ENCODE assay signal across 8 cellular contexts in the genomic region with DNA sequence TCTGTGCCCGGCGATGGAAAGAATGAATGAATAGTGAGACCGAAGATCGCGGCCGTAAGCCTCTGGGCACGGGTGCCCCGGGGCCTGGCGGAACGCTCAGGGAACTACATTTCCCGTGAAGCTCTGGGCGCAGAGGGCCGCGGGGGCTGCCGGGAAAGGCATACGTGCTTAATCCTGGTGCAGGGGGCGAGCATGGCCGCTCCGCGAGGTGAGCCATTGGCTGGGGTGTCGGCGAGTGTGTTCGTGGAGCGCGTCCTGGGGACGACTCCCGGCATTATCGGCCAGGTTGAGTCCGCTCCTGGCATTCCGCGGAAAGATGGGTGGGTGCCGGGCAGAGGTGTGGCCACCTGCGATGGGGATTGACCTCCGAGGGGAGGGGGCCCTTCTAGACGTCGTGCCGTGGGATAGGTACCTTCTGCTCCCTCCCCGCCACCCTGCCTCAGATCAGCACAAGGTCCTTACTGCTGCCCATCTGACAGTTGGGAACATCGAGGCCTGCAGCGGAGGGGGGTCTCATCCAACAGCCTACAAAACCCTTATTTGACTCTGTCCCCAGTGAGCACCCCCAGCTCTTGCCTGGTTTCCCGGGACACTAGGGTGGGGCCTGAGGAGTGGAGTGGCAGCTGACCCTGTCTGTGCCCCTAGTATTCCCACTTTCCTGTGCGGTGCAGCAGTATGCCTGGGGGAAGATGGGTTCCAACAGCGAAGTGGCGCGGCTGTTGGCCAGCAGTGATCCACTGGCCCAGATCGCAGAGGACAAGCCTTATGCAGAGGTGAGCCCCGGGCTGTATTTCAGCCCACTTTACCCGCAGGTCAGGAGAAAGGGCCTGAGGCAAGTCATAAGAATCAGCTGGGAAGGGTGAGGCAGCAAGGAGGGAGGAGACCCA. TPM values are rescaled to one million over a fixed set of nuclear protein-coding genes. Genes with fewer than 3 reads are reported as not detected.
DNase-seq lines count a peak whose midpoint lies in the region; ATAC-seq and TF ChIP-seq lines count a peak whose summit lies in the region.

A gene with protein sequence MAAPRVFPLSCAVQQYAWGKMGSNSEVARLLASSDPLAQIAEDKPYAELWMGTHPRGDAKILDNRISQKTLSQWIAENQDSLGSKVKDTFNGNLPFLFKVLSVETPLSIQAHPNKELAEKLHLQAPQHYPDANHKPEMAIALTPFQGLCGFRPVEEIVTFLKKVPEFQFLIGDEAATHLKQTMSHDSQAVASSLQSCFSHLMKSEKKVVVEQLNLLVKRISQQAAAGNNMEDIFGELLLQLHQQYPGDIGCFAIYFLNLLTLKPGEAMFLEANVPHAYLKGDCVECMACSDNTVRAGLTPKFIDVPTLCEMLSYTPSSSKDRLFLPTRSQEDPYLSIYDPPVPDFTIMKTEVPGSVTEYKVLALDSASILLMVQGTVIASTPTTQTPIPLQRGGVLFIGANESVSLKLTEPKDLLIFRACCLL (plus strand): TSS at position 161 of the 887 bp plus-strand sequence. CDS start 32 bp downstream, at position 193.

- no peaks in the 10 kb centered on the region for H3K27me3 ChIP-seq in WERI-Rb-1 (ENCODE audit: insufficient read depth, low read depth, severe bottlenecking)
- no peaks in the 10 kb centered on the region for H3K27me3 ChIP-seq in skeletal muscle satellite cell (ENCODE audit: control insufficient read depth, insufficient read depth, low read length)

- H3K4me1 ChIP-seq in skeletal muscle satellite cell (ENCODE audit: control insufficient read depth, insufficient read depth, low read length): peaks cover 15% of the 10 kb centered on the region

- peaks cover 28% of the 10 kb centered on the region for H3K36me3 ChIP-seq in WERI-Rb-1
- peaks cover 19% of the 10 kb centered on the region for H3K36me3 ChIP-seq in skeletal muscle satellite cell (ENCODE audit: insufficient read depth, low read length)

- peak within 1 kb of the TSS; percentile 81 for H3K4me2 ChIP-seq in skeletal muscle satellite cell (ENCODE audit: low read length)

- peak; percentile 87 for ATAC-seq in HG03025 (IDR thresholded peaks at IDR 0.05; ENCODE audit: low FRiP score, unreplicated experiment)

- DNase-seq in NCI-H2029 (lab: John Stamatoyannopoulos, UW) (peak; percentile 34), NCI-H2029 treated with DMSO at 0.1 percent for 48 hours (lab: John Stamatoyannopoulos, UW) (no peak), NCI-H2171 treated with DMSO at 0.1 percent for 48 hours (lab: John Stamatoyannopoulos, UW) (peak; percentile 80), WERI-Rb-1 (peak; percentile 91), T47D (ENCODE audit: low read depth in 1 of 2, low spot score in 1 of 2) (peak; percentile 79 to 93)

- in situ Hi-C loops in T47D (cut with HindIII; ENCODE audit: low pct_unique_long_range_greater_than_20kb, low sequenced_read_pairs): no loop called here

- H3K9me3 ChIP-seq in WERI-Rb-1 (ENCODE audit: severe bottlenecking): no peaks in the 10 kb centered on the region
- no peaks in the 10 kb centered on the region for H3K9me3 ChIP-seq in iPS-18c (ENCODE audit: control insufficient read depth, insufficient read depth, low read length)
- no peaks in the 10 kb centered on the region for H3K9me3 ChIP-seq in skeletal muscle satellite cell (replicated peaks; ENCODE audit: low read length)

- peak within 1 kb of the TSS; percentile 86 for H3K9ac ChIP-seq in skeletal muscle satellite cell (ENCODE audit: low read depth, low read length)

- peak within 1 kb of the TSS; percentile 95 for H3K4me3 ChIP-seq in WERI-Rb-1 (ENCODE audit: low read depth, low read length)
- peak within 1 kb of the TSS; percentile 92 for H3K4me3 ChIP-seq in iPS-18c (ENCODE audit: insufficient read depth, low read depth, low read length)
- H3K4me3 ChIP-seq in skeletal muscle satellite cell (ENCODE audit: low read length): peak within 1 kb of the TSS; percentile 91

- no peak for TF ChIP-seq CTCF in WERI-Rb-1 (IDR thresholded peaks at IDR 0.05; ENCODE audit: low read depth, low read length)

- H3K27ac ChIP-seq in WERI-Rb-1: peak within 1 kb of the TSS; percentile 79

RNA-seq across cellular contexts. Expression of the gene that starts here (rescaled TPM):
- total RNA-seq in skeletal muscle satellite cell (2012; rRNA removed): 73.3 and 100 TPM in 2 replicates
